In genomic region chr19:1247747-1248453, GRCh38 we compare ENCODE assay signal across 8 cellular contexts. TPM values are rescaled to one million over a fixed set of nuclear protein-coding genes. Genes with fewer than 3 reads are reported as not detected.
A peak's percentile ranks its signal among the peaks of the same experiment; 100 is the strongest.
DNase-seq lines count a peak whose midpoint lies in the region; ATAC-seq, FAIRE-seq and TF ChIP-seq lines count a peak whose summit lies in the region.

No MANE protein-coding gene starts in this region.

- no peak overlapping the region for H2BK120ac ChIP-seq in H1 (replicated peaks; ENCODE audit: low read depth, low read length)

- peak overlapping the region; percentile 62 for H4K8ac ChIP-seq in H1 (ENCODE audit: extremely low read depth, insufficient read depth, low read length)

- H3K79me1 ChIP-seq in H1 (ENCODE audit: low read depth, low read length), result 0 out of 2 replicates have a peak, but pooled peaks cover 5% of the 10 kb centered on the region

- H3K4me1 ChIP-seq in KMS-11 (ENCODE audit: low read depth, poor library complexity, severe bottlenecking) (peaks cover 29% of the 10 kb centered on the region), H1 (replicated peaks in 1 of 4; ENCODE audit: control insufficient read depth in 3 of 4, insufficient read depth in 4 of 4, low read length in 3 of 4) (peaks cover 0 to 29% (median 13%) of the 10 kb centered on the region in 4 experiments; a peak in 6 of 7 replicates), thyroid gland (peaks cover 58 to 74% of the 10 kb centered on the region in 2 donors)

- no peak overlapping the region for H3K23ac ChIP-seq in H1 (ENCODE audit: insufficient read length)

- peak; percentile 64 for DNase-seq in activated CD4-positive, alpha-beta T cell treated with anti-CD3 and anti-CD28 coated beads, Interleukin-2, amount 50 U/mL, for 1 hour
- DNase-seq in H1 (ENCODE audit: low read depth in 1 of 2, low spot score in 2 of 2) (peak in 1 of 2 experiments; percentile 91), mucosa of gallbladder (ENCODE audit: low spot score) (peak; percentile 65), thyroid gland (peak; percentile 69 to 71), HuH-7 (ENCODE audit: low spot score) (no peak), NCI-H2081 treated with DMSO at 0.1 percent for 48 hours (lab: John Stamatoyannopoulos, UW) (no peak)

- H3K4me2 ChIP-seq in KMS-11 (peak overlapping the region; percentile 46; the same call in 1 of the 2 replicates), H1 (ENCODE audit: insufficient read depth in 1 of 2, low read depth in 2 of 2, low read length in 2 of 2) (peak overlapping the region; percentile 42 to 79)

- no peak overlapping the region for H4K5ac ChIP-seq in H1 (ENCODE audit: insufficient read length, low read depth, low read length)

- no peak for TF ChIP-seq POLR2A in H1 (IDR thresholded peaks at IDR 0.05; ENCODE audit: control extremely low read depth in 1 of 2, low read depth in 2 of 2, low read length in 2 of 2)
- no peak for TF ChIP-seq POLR2A in thyroid gland (IDR thresholded peaks at IDR 0.05)

- 0 out of 2 replicates have a peak overlapping the region, but pooled peaks have one; percentile 17 for H2BK12ac ChIP-seq in H1 (ENCODE audit: low read depth, low read length)

- POLR2A ChIA-PET in H1 (lab: Charles Lee; ENCODE audit: partially characterized antibody), result interaction anchor here (1.2 to 14.3 kb wide), 4 partner anchors 14 to 39 kb away, joined by 4 to 456 read pairs (median 198); partner anchors contain the start of genes CIRBP and FAM174C

- no peak for TF ChIP-seq EP300 in H1 (IDR thresholded peaks at IDR 0.05; ENCODE audit: borderline replicate concordance in 1 of 2, low read depth in 2 of 2, low read length in 2 of 2)

- FAIRE-seq in H1 (lab: Jason Lieb, UNC), result no peak

- H2BK15ac ChIP-seq in H1 (ENCODE audit: low read length), result peak overlapping the region; percentile 72; the same call in 1 of the 2 replicates

- no peak overlapping the region for H2BK20ac ChIP-seq in H1 (ENCODE audit: low read length)

- H3K27ac ChIP-seq in KMS-11 (peak overlapping the region; percentile 91), H1 (ENCODE audit: low read depth, low read length) (peak overlapping the region; percentile 41; the same call in 1 of the 2 replicates), thyroid gland (peak overlapping the region; percentile 96 to 100 (median 99))

- no peak overlapping the region for H3K4me3 ChIP-seq in KMS-11 (IDR thresholded peaks at IDR 0.05; ENCODE audit: insufficient read depth, low read depth, low read length)
- H3K4me3 ChIP-seq in H1 (ENCODE audit: extremely low read depth in 1 of 4, insufficient read depth in 2 of 4, low read depth in 3 of 4, low read length in 4 of 4), result peak overlapping the region; percentile 44 to 95 (median 64)
- H3K4me3 ChIP-seq in thyroid gland (replicated peaks in 1 of 3), result peak overlapping the region in 1 of 3 donors; percentile 79

- H2AFZ ChIP-seq in KMS-11 (ENCODE audit: low read depth) (peak overlapping the region; percentile 26; the same call in 1 of the 2 replicates), H1 (ENCODE audit: low read length) (no peak overlapping the region)

- peak overlapping the region; percentile 60; the same call in 1 of the 2 replicates for H2BK5ac ChIP-seq in H1 (ENCODE audit: low read depth, low read length)

- H4K20me1 ChIP-seq in KMS-11 (ENCODE audit: insufficient read depth) (no peaks in the 10 kb centered on the region), H1 (replicated peaks in 1 of 2; ENCODE audit: control insufficient read depth in 1 of 2, insufficient read depth in 2 of 2, low read length in 2 of 2) (peaks cover 7 to 12% of the 10 kb centered on the region in 2 experiments)

- H3K27me3 ChIP-seq in KMS-11 (ENCODE audit: insufficient read depth, low read depth) (no peaks in the 10 kb centered on the region), H1 (replicated peaks in 1 of 4; ENCODE audit: control insufficient read depth in 3 of 4, extremely low read depth in 1 of 4, insufficient read depth in 3 of 4, low read length in 3 of 4) (no peaks in the 10 kb centered on the region), thyroid gland (no peaks in the 10 kb centered on the region)

- peak; percentile 6 for ATAC-seq in GM19025 (IDR thresholded peaks at IDR 0.05; ENCODE audit: low read depth, unreplicated experiment)

- H3K4ac ChIP-seq in H1 (replicated peaks; ENCODE audit: insufficient read length, low read depth, low read length), result peak overlapping the region; percentile 28

- no peaks in the 10 kb centered on the region for H3K36me3 ChIP-seq in KMS-11 (ENCODE audit: insufficient read depth)
- H3K36me3 ChIP-seq in H1 (ENCODE audit: control insufficient read depth in 2 of 4, insufficient read depth in 4 of 4, low read length in 3 of 4), result peaks cover 3 to 20% (median 11%) of the 10 kb centered on the region in 4 experiments; a peak in 4 of 8 replicates
- H3K36me3 ChIP-seq in thyroid gland, result peaks cover 16% of the 10 kb centered on the region in 2 donors

- 32% methylated on average over 22 of the region's 35 CpGs; no CpG with 5 or more reads in 1 of the 2 experiments for WGBS in H1 (ENCODE audit: extremely low coverage in 1 of 2, insufficient coverage in 1 of 2, insufficient read length in 1 of 2, insufficient replicate concordance in 2 of 2, low coverage in 1 of 2, low lambda C conversion rate in 2 of 2, missing lambda C conversion rate in 1 of 2), 2 experiments
- 93 to 97% methylated on average over 4 to 5 of the region's 35 CpGs for WGBS in thyroid gland, 2 donors

- H3K9ac ChIP-seq in KMS-11, result peak overlapping the region; percentile 14; the same call in 1 of the 2 replicates
- peak overlapping the region in 2 of 4 experiments; percentile 16 to 49; a peak in 1 of 7 replicates for H3K9ac ChIP-seq in H1 (replicated peaks in 1 of 4; ENCODE audit: extremely low read depth in 1 of 4, low read depth in 3 of 4, low read length in 3 of 4)

- peak overlapping the region; percentile 78 for H3K18ac ChIP-seq in H1 (ENCODE audit: extremely low read depth, low read length)

- no peak; the same call in 1 of the 2 replicates for TF ChIP-seq CTCF in KMS-11 (conservative IDR thresholded peaks at IDR 0.05; ENCODE audit: low read depth, low read length)
- TF ChIP-seq CTCF in H1 (IDR thresholded peaks at IDR 0.05; ENCODE audit: control extremely low read depth in 1 of 3, insufficient read depth in 1 of 3, low read depth in 1 of 3, low read length in 3 of 3), result peak; percentile 39 to 43 (median 43)
- TF ChIP-seq CTCF in thyroid gland (IDR thresholded peaks at IDR 0.05), result peak in 2 of 6 experiments; percentile 4 to 5

- intact Hi-C loops in thyroid gland (cut with DNase I), result no loop called here

- TF ChIP-seq RAD21 in H1 (IDR thresholded peaks at IDR 0.05 in 1 of 2, conservative IDR thresholded peaks at IDR 0.05 in 1 of 2; ENCODE audit: low read depth in 2 of 2, low read length in 2 of 2), result no peak

- no peak overlapping the region for H3K56ac ChIP-seq in H1 (replicated peaks; ENCODE audit: insufficient read length, low read depth, low read length)

- no peak overlapping the region for H3K14ac ChIP-seq in H1 (ENCODE audit: insufficient read length)

- H2AK5ac ChIP-seq in H1 (ENCODE audit: low read depth, low read length), result peak overlapping the region; percentile 90; the same call in 1 of the 2 replicates

- H3K23me2 ChIP-seq in H1 (ENCODE audit: low read depth, low read length), result peaks cover 2% of the 10 kb centered on the region; the same call in 1 of the 2 replicates

- no peak overlapping the region for H4K91ac ChIP-seq in H1 (replicated peaks; ENCODE audit: insufficient read length, low read length)

- CTCF ChIA-PET in H1 (lab: Charles Lee; ENCODE audit: partially characterized antibody), result interaction anchor here (7.7 kb wide), 1 partner anchor 14 kb away, joined by 212 read pairs; the partner anchor contains the start of gene CIRBP

- no peaks in the 10 kb centered on the region for H3K9me3 ChIP-seq in H1 (ENCODE audit: insufficient read depth in 2 of 2, low read depth in 1 of 2, low read length in 1 of 2)
- H3K9me3 ChIP-seq in thyroid gland, result no peaks in the 10 kb centered on the region

- H3K79me2 ChIP-seq in KMS-11 (ENCODE audit: insufficient read depth, low read depth), result no peaks in the 10 kb centered on the region; the same call in 1 of the 2 replicates
- peaks cover 9 to 29% of the 10 kb centered on the region in 2 experiments for H3K79me2 ChIP-seq in H1 (ENCODE audit: control insufficient read depth in 1 of 2, insufficient read depth in 2 of 2, low read length in 2 of 2)

RNA-seq across cellular contexts. Expression of gene MIDN, which starts 0.5 kb away (rescaled TPM):
- total RNA-seq in H1 (2021; fragmentation: NEBNext Ultra II Directional; extraction: Animal tissue kit (Norgen Biotek cat#: 25700)), result 159 and 166 TPM in 2 replicates
- 39.8 and 86.0 TPM in 2 replicates for polyA plus RNA-seq in H1 (2011; rRNA removed)
- polyA plus RNA-seq in H1 (2011; cell fraction: cytosol; rRNA removed), result 38.5 TPM
- 85.2 TPM for polyA plus RNA-seq in H1 (2011; cell fraction: nucleus; rRNA removed)
- polyA plus RNA-seq in H1 (2012, experiment 1 of 2), result 58.2 to 110 TPM (median 92.2 TPM) in 4 replicates
- 90.5 TPM for polyA plus RNA-seq in H1 (2012, experiment 2 of 2)
- polyA plus RNA-seq in H1 (2013, experiment 1 of 2), result 95.6 TPM
- 90.3 TPM for polyA plus RNA-seq in H1 (2013, experiment 2 of 2)
- polyA minus RNA-seq in H1 (2011; rRNA and poly(A)+ RNA removed), result 10.3 and 14.3 TPM in 2 replicates
- polyA minus RNA-seq in H1 (2011; cell fraction: cytosol; rRNA and poly(A)+ RNA removed), result 86.0 TPM
- polyA minus RNA-seq in H1 (2011; cell fraction: nucleus; rRNA and poly(A)+ RNA removed), result 55.2 TPM
- total RNA-seq in mucosa of gallbladder (127 TPM), thyroid gland (10 to 100 TPM; 16.2 to 89.2 (median 17.9) TPM)

RNA-seq across cellular contexts. Expression of gene ATP5F1D, which starts 6.3 kb away (rescaled TPM):
- 174 and 182 TPM in 2 replicates for total RNA-seq in H1 (2021; fragmentation: NEBNext Ultra II Directional; extraction: Animal tissue kit (Norgen Biotek cat#: 25700))
- polyA plus RNA-seq in H1 (2011; rRNA removed), result 249 and 338 TPM in 2 replicates
- 142 TPM for polyA plus RNA-seq in H1 (2011; cell fraction: cytosol; rRNA removed)
- polyA plus RNA-seq in H1 (2011; cell fraction: nucleus; rRNA removed), result 120 TPM
- 87.3 to 189 TPM (median 180 TPM) in 4 replicates for polyA plus RNA-seq in H1 (2012, experiment 1 of 2)
- 328 TPM for polyA plus RNA-seq in H1 (2012, experiment 2 of 2)
- polyA plus RNA-seq in H1 (2013, experiment 1 of 2), result 148 TPM
- polyA plus RNA-seq in H1 (2013, experiment 2 of 2), result 145 TPM
- polyA minus RNA-seq in H1 (2011; rRNA and poly(A)+ RNA removed), result 13.4 and 18.6 TPM in 2 replicates
- polyA minus RNA-seq in H1 (2011; cell fraction: cytosol; rRNA and poly(A)+ RNA removed), result 118 TPM
- polyA minus RNA-seq in H1 (2011; cell fraction: nucleus; rRNA and poly(A)+ RNA removed), result 40.2 TPM
- total RNA-seq in mucosa of gallbladder (213 TPM), thyroid gland (100 to 1,000 TPM in 1 of 4 donors, 10 to 100 TPM in 3; 39.2 to 182 (median 83.0) TPM)

RNA-seq across cellular contexts. Expression of gene CBARP, which starts 10.1 kb away (rescaled TPM):
- total RNA-seq in H1 (2021; fragmentation: NEBNext Ultra II Directional; extraction: Animal tissue kit (Norgen Biotek cat#: 25700)), result 14.7 and 18.0 TPM in 2 replicates
- polyA plus RNA-seq in H1 (2011; rRNA removed), result 4.9 and 11.6 TPM in 2 replicates
- 7.4 TPM for polyA plus RNA-seq in H1 (2011; cell fraction: cytosol; rRNA removed)
- polyA plus RNA-seq in H1 (2011; cell fraction: nucleus; rRNA removed), result 39.9 TPM
- 4.2 to 12.2 TPM (median 10.1 TPM) in 4 replicates for polyA plus RNA-seq in H1 (2012, experiment 1 of 2)
- polyA plus RNA-seq in H1 (2012, experiment 2 of 2), result 3.2 TPM
- 11.0 TPM for polyA plus RNA-seq in H1 (2013, experiment 1 of 2)
- 9.9 TPM for polyA plus RNA-seq in H1 (2013, experiment 2 of 2)
- 2.0 and 2.2 TPM in 2 replicates for polyA minus RNA-seq in H1 (2011; rRNA and poly(A)+ RNA removed)
- polyA minus RNA-seq in H1 (2011; cell fraction: cytosol; rRNA and poly(A)+ RNA removed), result 8.2 TPM
- 11.6 TPM for polyA minus RNA-seq in H1 (2011; cell fraction: nucleus; rRNA and poly(A)+ RNA removed)
- total RNA-seq in mucosa of gallbladder (1.1 TPM), thyroid gland (1 to 10 TPM in 3 of 4 donors, under 1 TPM in 1; 0.73 to 3.2 (median 1.5) TPM)

RNA-seq across cellular contexts. Expression of gene CIRBP, which starts 21.2 kb away (rescaled TPM):
- 175 TPM in 2 replicates for total RNA-seq in H1 (2021; fragmentation: NEBNext Ultra II Directional; extraction: Animal tissue kit (Norgen Biotek cat#: 25700))
- 199 and 331 TPM in 2 replicates for polyA plus RNA-seq in H1 (2011; rRNA removed)
- 472 TPM for polyA plus RNA-seq in H1 (2011; cell fraction: cytosol; rRNA removed)
- 581 TPM for polyA plus RNA-seq in H1 (2011; cell fraction: nucleus; rRNA removed)
- polyA plus RNA-seq in H1 (2012, experiment 1 of 2), result 213 to 357 TPM (median 316 TPM) in 4 replicates
- polyA plus RNA-seq in H1 (2012, experiment 2 of 2), result 95.1 TPM
- 151 TPM for polyA plus RNA-seq in H1 (2013, experiment 1 of 2)
- polyA plus RNA-seq in H1 (2013, experiment 2 of 2), result 135 TPM
- polyA minus RNA-seq in H1 (2011; rRNA and poly(A)+ RNA removed), result 44.5 and 56.0 TPM in 2 replicates
- polyA minus RNA-seq in H1 (2011; cell fraction: cytosol; rRNA and poly(A)+ RNA removed), result 77.4 TPM
- polyA minus RNA-seq in H1 (2011; cell fraction: nucleus; rRNA and poly(A)+ RNA removed), result 99.9 TPM
- total RNA-seq in mucosa of gallbladder, result 382 TPM
- total RNA-seq in thyroid gland, result 1,000 to 10,000 TPM in 2 of 4 donors, 100 to 1,000 TPM in 2; 679 to 1,194 (median 893) TPM

RNA-seq across cellular contexts. Expression of gene FAM174C, which starts 27.4 kb away (rescaled TPM):
- 44.5 and 54.6 TPM in 2 replicates for total RNA-seq in H1 (2021; fragmentation: NEBNext Ultra II Directional; extraction: Animal tissue kit (Norgen Biotek cat#: 25700))
- 125 and 159 TPM in 2 replicates for polyA plus RNA-seq in H1 (2011; rRNA removed)
- polyA plus RNA-seq in H1 (2011; cell fraction: cytosol; rRNA removed), result 76.1 TPM
- polyA plus RNA-seq in H1 (2011; cell fraction: nucleus; rRNA removed), result 72.4 TPM
- polyA plus RNA-seq in H1 (2012, experiment 1 of 2), result 39.9 to 68.4 TPM (median 61.5 TPM) in 4 replicates
- polyA plus RNA-seq in H1 (2012, experiment 2 of 2), result 79.3 TPM
- 50.0 TPM for polyA plus RNA-seq in H1 (2013, experiment 1 of 2)
- 59.2 TPM for polyA plus RNA-seq in H1 (2013, experiment 2 of 2)
- 6.8 and 9.7 TPM in 2 replicates for polyA minus RNA-seq in H1 (2011; rRNA and poly(A)+ RNA removed)
- polyA minus RNA-seq in H1 (2011; cell fraction: cytosol; rRNA and poly(A)+ RNA removed), result 22.8 TPM
- 20.8 TPM for polyA minus RNA-seq in H1 (2011; cell fraction: nucleus; rRNA and poly(A)+ RNA removed)
- total RNA-seq in mucosa of gallbladder (57.6 TPM), thyroid gland (100 to 1,000 TPM in 1 of 4 donors, 10 to 100 TPM in 3; 50.8 to 114 (median 64.6) TPM)

Comparison
In these comparisons a context has a peak if more than half of its experiments do, and no peak if none do; other contexts are left out.
1. H3K27ac ChIP-seq: peak in every context shown above with its lines; median percentile 99 in thyroid gland; 91 in KMS-11; 41 in H1.
2. DNase-seq: peak in activated CD4-positive, alpha-beta T cell treated with anti-CD3 and anti-CD28 coated beads, Interleukin-2, amount 50 U/mL, for 1 hour (single experiment), mucosa of gallbladder (single experiment) and thyroid gland (2 of 2); none in HuH-7 (single experiment) and NCI-H2081 treated with DMSO at 0.1 percent for 48 hours (single experiment).